23 cellular contexts compared by ENCODE assay signal in the genomic region with DNA sequence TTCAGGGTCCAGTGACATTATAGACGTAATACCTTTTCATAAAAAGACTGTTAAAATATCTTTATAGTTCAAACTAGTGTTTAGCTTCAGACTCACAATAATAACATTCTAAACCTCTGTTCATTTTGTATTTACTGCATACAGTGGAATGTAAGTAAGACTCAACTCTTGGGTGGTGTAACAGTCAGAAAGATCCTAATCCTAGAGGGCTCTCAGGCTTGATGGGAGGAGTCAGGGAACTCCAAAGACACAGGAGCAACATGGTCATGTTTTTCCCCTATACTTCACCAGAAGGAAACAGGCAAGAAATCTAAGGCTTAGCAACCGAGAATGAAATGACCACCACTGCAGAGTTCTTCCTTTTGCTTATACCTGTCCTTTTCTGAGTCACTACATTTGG.
"Had no signal": no experiment of that assay in that cellular context is flagged by ENCODE, and none has a peak within 500 bp of the region (broad histone marks: within the 10 kb centered on the region; RNA-seq: fewer than 3 reads in every experiment).

No MANE protein-coding gene starts in this region.

- H3K4me3 ChIP-seq: cardiac muscle cell, pancreas, spleen, testis, upper lobe of left lung had no signal

- H3K9me3 ChIP-seq: neutrophil, pancreas, spleen, testis, upper lobe of left lung had no signal

- ATAC-seq: activated T-helper 17 cell treated with anti-CD3 and anti-CD28 coated beads, Interleukin-2, amount 50 U/mL, for 72 hours; effector memory CD8-positive, alpha-beta T cell; naive thymus-derived CD8-positive, alpha-beta T cell; pancreas; sciatic nerve; stimulated activated memory B cell treated with anti-CD40 and anti-IgM and Interleukin-4, amounts not matched to agents 10 μg/mL and 1 μg/mL and 100 μg/mL, for 72 hours had no signal

- H3K9me3 Mint-ChIP-seq: activated B cell treated with CpG ODN at 0.5 μM for 24 hours; activated CD4-positive, alpha-beta memory T cell treated with anti-CD3 and anti-CD28 coated beads for 36 hours; activated naive CD8-positive, alpha-beta T cell treated with anti-CD3 and anti-CD28 coated beads for 36 hours; activated T-helper 17 cell treated with anti-CD3 and anti-CD28 coated beads, Interleukin-2, amount 50 U/mL, for 72 hours; effector memory CD8-positive, alpha-beta T cell; naive thymus-derived CD8-positive, alpha-beta T cell; stimulated activated memory B cell treated with anti-CD40 and anti-IgM and Interleukin-4, amounts not matched to agents 10 μg/mL and 1 μg/mL and 100 μg/mL, for 72 hours; T-helper 2 cell treated with Interferon-gamma antibody and Interleukin-4, amounts not matched to agents 5 μg/mL and 100 μg/mL, for 36 hours had no signal

- H3K36me3 ChIP-seq: neutrophil, pancreas had no signal

- FAIRE-seq: pancreas, TTC549 had no signal

- H3K4me1 ChIP-seq: testis had no signal

- H3K27me3 ChIP-seq: cardiac muscle cell, neutrophil, pancreas, spleen, testis, upper lobe of left lung had no signal

- H3K27ac Mint-ChIP-seq: activated B cell treated with CpG ODN at 0.5 μM for 24 hours; activated CD4-positive, alpha-beta memory T cell treated with anti-CD3 and anti-CD28 coated beads for 36 hours; activated naive CD8-positive, alpha-beta T cell treated with anti-CD3 and anti-CD28 coated beads for 36 hours; activated T-helper 17 cell treated with anti-CD3 and anti-CD28 coated beads, Interleukin-2, amount 50 U/mL, for 72 hours; effector memory CD8-positive, alpha-beta T cell; naive thymus-derived CD8-positive, alpha-beta T cell; stimulated activated memory B cell treated with anti-CD40 and anti-IgM and Interleukin-4, amounts not matched to agents 10 μg/mL and 1 μg/mL and 100 μg/mL, for 72 hours; T-helper 2 cell treated with Interferon-gamma antibody and Interleukin-4, amounts not matched to agents 5 μg/mL and 100 μg/mL, for 36 hours had no signal

- H3K27ac ChIP-seq: cardiac muscle cell, neutrophil, pancreas, spleen, testis, upper lobe of left lung had no signal

- H3K4me3 Mint-ChIP-seq: activated B cell treated with CpG ODN at 0.5 μM for 24 hours; activated CD4-positive, alpha-beta memory T cell treated with anti-CD3 and anti-CD28 coated beads for 36 hours; activated naive CD8-positive, alpha-beta T cell treated with anti-CD3 and anti-CD28 coated beads for 36 hours; activated T-helper 17 cell treated with anti-CD3 and anti-CD28 coated beads, Interleukin-2, amount 50 U/mL, for 72 hours; effector memory CD8-positive, alpha-beta T cell; naive thymus-derived CD8-positive, alpha-beta T cell; stimulated activated memory B cell treated with anti-CD40 and anti-IgM and Interleukin-4, amounts not matched to agents 10 μg/mL and 1 μg/mL and 100 μg/mL, for 72 hours; T-helper 2 cell treated with Interferon-gamma antibody and Interleukin-4, amounts not matched to agents 5 μg/mL and 100 μg/mL, for 36 hours had no signal

- H3K27me3 Mint-ChIP-seq: activated B cell treated with CpG ODN at 0.5 μM for 24 hours; activated CD4-positive, alpha-beta memory T cell treated with anti-CD3 and anti-CD28 coated beads for 36 hours; activated naive CD8-positive, alpha-beta T cell treated with anti-CD3 and anti-CD28 coated beads for 36 hours; activated T-helper 17 cell treated with anti-CD3 and anti-CD28 coated beads, Interleukin-2, amount 50 U/mL, for 72 hours; effector memory CD8-positive, alpha-beta T cell; naive thymus-derived CD8-positive, alpha-beta T cell; stimulated activated memory B cell treated with anti-CD40 and anti-IgM and Interleukin-4, amounts not matched to agents 10 μg/mL and 1 μg/mL and 100 μg/mL, for 72 hours had no signal

- DNase-seq: activated B cell treated with CpG ODN at 0.5 μM for 24 hours; activated CD4-positive, alpha-beta memory T cell treated with anti-CD3 and anti-CD28 coated beads for 36 hours; activated CD4-positive, alpha-beta T cell treated with anti-CD3 and anti-CD28 coated beads for 4 hours; activated naive CD4-positive, alpha-beta T cell; activated naive CD8-positive, alpha-beta T cell treated with anti-CD3 and anti-CD28 coated beads for 36 hours; amygdala; effector memory CD8-positive, alpha-beta T cell; foreskin melanocyte; kidney glomerular epithelial cell; naive thymus-derived CD8-positive, alpha-beta T cell; pancreas; spleen; stimulated activated CD4-positive, alpha-beta T cell treated with anti-CD3 and anti-CD28 coated beads, Interleukin-4, amount 100 ng/mL, for 4 hours; SW 1271; testis; upper lobe of left lung had no signal
